1 cellular context compared by ENCODE assay signal in genomic region chr15:77143191-77143590, GRCh38.
TF ChIP-seq lines count a peak whose summit lies in the region.

No MANE protein-coding gene starts in this region.

TF ChIP-seq in IMR-90, 13 proteins besides CTCF, POLR2A, EP300 and RAD21:
- TF ChIP-seq SMC3 (IDR thresholded peaks at IDR 0.05; ENCODE audit: low read depth, low read length) (no peak), RFX5 (IDR thresholded peaks at IDR 0.05; ENCODE audit: low read depth, low read length) (no peak), MXI1 (IDR thresholded peaks at IDR 0.05; ENCODE audit: borderline replicate concordance, low read depth, low read length) (no peak), MAFK (IDR thresholded peaks at IDR 0.05; ENCODE audit: low read depth, low read length) (no peak), FOS (IDR thresholded peaks at IDR 0.05; ENCODE audit: low read depth, low read length) (no peak), NFE2L2 (IDR thresholded peaks at IDR 0.05; ENCODE audit: low read depth, low read length) (no peak), RCOR1 (IDR thresholded peaks at IDR 0.05; ENCODE audit: insufficient replicate concordance, low read length) (no peak), CHD1 (IDR thresholded peaks at IDR 0.05; ENCODE audit: low read depth, low read length) (no peak), MAZ (IDR thresholded peaks at IDR 0.05; ENCODE audit: borderline replicate concordance, low read depth, low read length) (no peak), BHLHE40 (IDR thresholded peaks at IDR 0.05; ENCODE audit: low read depth, low read length) (no peak), CEBPB (IDR thresholded peaks at IDR 0.05; ENCODE audit: low read depth, low read length) (no peak)
- TF ChIP-seq, protein P1, sequence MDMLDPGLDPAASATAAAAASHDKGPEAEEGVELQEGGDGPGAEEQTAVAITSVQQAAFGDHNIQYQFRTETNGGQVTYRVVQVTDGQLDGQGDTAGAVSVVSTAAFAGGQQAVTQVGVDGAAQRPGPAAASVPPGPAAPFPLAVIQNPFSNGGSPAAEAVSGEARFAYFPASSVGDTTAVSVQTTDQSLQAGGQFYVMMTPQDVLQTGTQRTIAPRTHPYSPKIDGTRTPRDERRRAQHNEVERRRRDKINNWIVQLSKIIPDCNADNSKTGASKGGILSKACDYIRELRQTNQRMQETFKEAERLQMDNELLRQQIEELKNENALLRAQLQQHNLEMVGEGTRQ (IDR thresholded peaks at IDR 0.05; ENCODE audit: low read depth, low read length) = no peak
- TF ChIP-seq, protein P2, sequence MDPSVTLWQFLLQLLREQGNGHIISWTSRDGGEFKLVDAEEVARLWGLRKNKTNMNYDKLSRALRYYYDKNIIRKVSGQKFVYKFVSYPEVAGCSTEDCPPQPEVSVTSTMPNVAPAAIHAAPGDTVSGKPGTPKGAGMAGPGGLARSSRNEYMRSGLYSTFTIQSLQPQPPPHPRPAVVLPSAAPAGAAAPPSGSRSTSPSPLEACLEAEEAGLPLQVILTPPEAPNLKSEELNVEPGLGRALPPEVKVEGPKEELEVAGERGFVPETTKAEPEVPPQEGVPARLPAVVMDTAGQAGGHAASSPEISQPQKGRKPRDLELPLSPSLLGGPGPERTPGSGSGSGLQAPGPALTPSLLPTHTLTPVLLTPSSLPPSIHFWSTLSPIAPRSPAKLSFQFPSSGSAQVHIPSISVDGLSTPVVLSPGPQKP (IDR thresholded peaks at IDR 0.05; ENCODE audit: borderline replicate concordance, low read depth, low read length) = no peak
